In the genomic region with DNA sequence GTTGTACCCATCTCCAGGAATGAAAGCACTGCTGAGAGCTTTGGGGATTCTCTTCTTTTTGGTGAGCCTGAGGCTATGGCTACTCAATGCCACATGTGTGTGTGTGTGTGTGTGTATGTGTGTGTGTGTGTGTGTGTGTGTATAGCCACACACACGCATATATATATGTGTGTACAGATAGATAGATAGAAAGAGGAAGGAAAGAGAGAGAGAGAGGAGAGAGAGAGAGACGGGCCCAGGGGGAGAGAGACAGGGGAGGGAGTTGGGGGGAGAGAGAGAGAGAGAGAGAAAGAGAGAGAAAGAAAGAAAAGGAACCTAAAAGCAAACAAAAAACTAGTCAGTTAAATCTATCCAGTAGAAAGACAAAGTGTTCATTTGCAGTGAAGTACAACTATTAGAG, we compare ENCODE assay signal across 17 cellular contexts. TPM values are rescaled to one million over a fixed set of nuclear protein-coding genes. Genes with fewer than 3 reads are reported as not detected.
DNase-seq lines count a peak whose midpoint lies in the region; ATAC-seq, FAIRE-seq and TF ChIP-seq lines count a peak whose summit lies in the region.
"Had no signal": no experiment of that assay in that cellular context is flagged by ENCODE, and none has a peak within 500 bp of the region (broad histone marks: within the 10 kb centered on the region; RNA-seq: fewer than 3 reads in every experiment).

No MANE protein-coding gene starts in this region.

- H3K9ac ChIP-seq in K562 (ENCODE audit: insufficient read depth in 1 of 2, low read depth in 2 of 2, low read length in 2 of 2), result no peak overlapping the region
- H3K9ac ChIP-seq: BLaER1, GM23248 had no signal

- CTCF ChIA-PET in K562 (lab: Yijun Ruan, JAX; ENCODE audit: low intra/inter-chr PET ratio), result no interaction called here

- BruUV-seq in K562 (replicated peaks; lab: Mats Ljungman, UMichigan), result no TSS peak

- H2AFZ ChIP-seq in K562 (ENCODE audit: low read depth, low read length) (no peak overlapping the region), neuron (ENCODE audit: low read depth, low read length) (peak overlapping the region; percentile 38)
- H2AFZ ChIP-seq: GM23248 had no signal

- H3K9me1 ChIP-seq in K562 (ENCODE audit: control insufficient read depth, insufficient read depth, low read length), result no peaks in the 10 kb centered on the region

- DNase-seq in cardiac muscle cell (ENCODE audit: low read depth in 1 of 2, low spot score in 1 of 2) (no peak), Right ventricle myocardium superior (no peak), K562 (ENCODE audit: extremely low read depth in 1 of 4, low spot score in 3 of 4) (no peak), SKM-1 (lab: John Stamatoyannopoulos, UW; ENCODE audit: unreplicated experiment) (no peak), ovary (no peak)
- no peak for DNase-seq in effector CD4-positive, alpha-beta T cell
- DNase-seq: CD4-positive, CD25-positive, alpha-beta regulatory T cell; GF-D8; GM23248 had no signal

- H3K4me1 ChIP-seq in cardiac muscle cell (ENCODE audit: low read depth) (peaks cover 33% of the 10 kb centered on the region), K562 (replicated peaks in 1 of 2; ENCODE audit: control insufficient read depth in 2 of 2, insufficient read depth in 2 of 2, low read length in 2 of 2) (peaks cover 2 to 10% of the 10 kb centered on the region in 2 experiments; a peak in 4 of 5 replicates), neuron (ENCODE audit: insufficient read depth, low read length) (peaks cover 18% of the 10 kb centered on the region), ovary (ENCODE audit: insufficient read depth) (no peaks in the 10 kb centered on the region)
- H3K4me1 ChIP-seq: BLaER1 had no signal

- FAIRE-seq in K562 (lab: Jason Lieb, UNC), result no peak
- FAIRE-seq: GM18507, H54 had no signal

- no peak overlapping the region for H3K4me2 ChIP-seq in K562 (ENCODE audit: insufficient read depth, low read length)
- H3K4me2 ChIP-seq: BLaER1 had no signal

- TF ChIP-seq EP300 in K562 (IDR thresholded peaks at IDR 0.05; ENCODE audit: low read length) (no peak), ovary (IDR thresholded peaks at IDR 0.05) (no peak)

- no peak for TF ChIP-seq CTCF in cardiac muscle cell (IDR thresholded peaks at IDR 0.05; ENCODE audit: low read depth, low read length)
- TF ChIP-seq CTCF in K562 (IDR thresholded peaks at IDR 0.05 in 2 of 3, conservative IDR thresholded peaks at IDR 0.05 in 1 of 3; ENCODE audit: insufficient read depth in 2 of 3, low read depth in 1 of 3, low read length in 3 of 3), result no peak
- TF ChIP-seq CTCF in ovary (IDR thresholded peaks at IDR 0.05), result no peak

- no peak for TF ChIP-seq RAD21 in K562 (CRISPR knock-in tag; conservative IDR thresholded peaks at IDR 0.05 in 1 of 2, IDR thresholded peaks at IDR 0.05 in 1 of 2)

- H3K9me3 ChIP-seq in cardiac muscle cell (ENCODE audit: low read depth) (no peaks in the 10 kb centered on the region), K562 (replicated peaks; ENCODE audit: control insufficient read depth, insufficient read depth, low read depth, low read length) (no peaks in the 10 kb centered on the region), neuron (ENCODE audit: low read length) (no peaks in the 10 kb centered on the region), ovary (no peaks in the 10 kb centered on the region)
- H3K9me3 ChIP-seq: BLaER1 had no signal

- intact Hi-C loops in Right ventricle myocardium superior (cut with DNase I) (no loop called here), K562 (cut with micrococcal nuclease) (no loop called here), ovary (cut with DNase I) (no loop called here)

- no peak overlapping the region for H3K4me3 ChIP-seq in cardiac muscle cell
- H3K4me3 ChIP-seq in K562, result no peak overlapping the region
- no peak overlapping the region for H3K4me3 ChIP-seq in neuron (ENCODE audit: low read length)
- H3K4me3 ChIP-seq in ovary, result no peak overlapping the region
- H3K4me3 ChIP-seq: BLaER1, GM23248 had no signal

- in situ Hi-C loops in K562 (cut with MboI), result no loop called here

- 3% methylated on average over 2 of the region's 2 CpGs for WGBS in K562 (ENCODE audit: insufficient coverage, low coverage, missing lambda C conversion rate)
- 36 to 66% (median 54%) methylated on average over 2 of the region's 2 CpGs for WGBS in ovary, 3 donors

- POLR2A ChIA-PET in K562 (lab: Yijun Ruan, JAX), result interaction anchor here (0.6 to 1.4 kb wide), 3 partner anchors 8 to 245 kb away, joined by 3 to 5 read pairs (median 5); a partner anchor contains a TSS

- H4K20me1 ChIP-seq in K562 (replicated peaks; ENCODE audit: control insufficient read depth, insufficient read depth, low read length), result no peaks in the 10 kb centered on the region
- H4K20me1 ChIP-seq: BLaER1 had no signal

- H3K27ac ChIP-seq in cardiac muscle cell (peak overlapping the region; percentile 27), K562 (ENCODE audit: extremely low read depth, low read depth, low read length) (no peak overlapping the region), ovary (no peak overlapping the region)
- H3K27ac ChIP-seq: 22Rv1, BLaER1, GM23248 had no signal

- H3K27me3 ChIP-seq in cardiac muscle cell (no peaks in the 10 kb centered on the region), K562 (ENCODE audit: control insufficient read depth in 2 of 2, insufficient read depth in 2 of 2, low read length in 2 of 2) (peaks cover 23 to 35% of the 10 kb centered on the region in 2 experiments; a peak in 4 of 5 replicates), neuron (ENCODE audit: insufficient read depth, low read length) (no peaks in the 10 kb centered on the region), ovary (no peaks in the 10 kb centered on the region)
- H3K27me3 ChIP-seq: BLaER1 had no signal

- no peaks in the 10 kb centered on the region for H3K79me2 ChIP-seq in K562 (ENCODE audit: control insufficient read depth, insufficient read depth, low read length)

- H3K36me3 ChIP-seq in cardiac muscle cell (no peaks in the 10 kb centered on the region), K562 (ENCODE audit: control insufficient read depth, insufficient read depth, low read length) (no peaks in the 10 kb centered on the region), neuron (ENCODE audit: insufficient read depth, low read length) (no peaks in the 10 kb centered on the region), ovary (no peaks in the 10 kb centered on the region)
- H3K36me3 ChIP-seq: BLaER1 had no signal

- TF ChIP-seq POLR2A in K562 (conservative IDR thresholded peaks at IDR 0.05), result no peak
- TF ChIP-seq POLR2A in ovary (IDR thresholded peaks at IDR 0.05), result no peak

- ATAC-seq in Right ventricle myocardium superior (ENCODE audit: poor library complexity), result no peak
- no peak for ATAC-seq in K562
- ATAC-seq: HCT116 had no signal

RNA-seq across cellular contexts. Expression of a gene that starts 8.3 kb away (rescaled TPM):
- 0.12 and 0.25 TPM in 2 replicates for total RNA-seq in cardiac muscle cell
- 3.3 and 3.9 TPM in 2 replicates for polyA plus RNA-seq in cardiac muscle cell
- not detected for total RNA-seq in Right ventricle myocardium superior
- total RNA-seq in K562 (2011; cell fraction: chromatin; rRNA removed; ENCODE audit: low replicate concordance), result 0.62 and 1.4 TPM in 2 replicates
- 0.39 and 0.50 TPM in 2 replicates for total RNA-seq in K562 (2011; cell fraction: nucleolus; rRNA removed)
- total RNA-seq in K562 (2011; cell fraction: nucleoplasm; rRNA removed), result 0.88 and 1.2 TPM in 2 replicates
- total RNA-seq in K562 (2014; rRNA removed), result 0.23 and 0.45 TPM in 2 replicates
- 0.22 and 0.51 TPM in 2 replicates for total RNA-seq in K562 (2014; rRNA removed; fragmentation: Illumina TruSeq; extraction: Trizol)
- total RNA-seq in K562 (2015; rRNA removed; fragmentation: Illumina TruSeq; extraction: Trizol), result 0.19 and 0.36 TPM in 2 replicates
- 0.60 and 0.66 TPM in 2 replicates for total RNA-seq in K562 (2021)
- polyA plus RNA-seq in K562 (2011; rRNA removed), result 0.11 and 0.60 TPM in 2 replicates
- 0.37 and 1.3 TPM in 2 replicates for polyA plus RNA-seq in K562 (2011; cell fraction: cytosol; rRNA removed)
- polyA plus RNA-seq in K562 (2011; cell fraction: nucleus; rRNA removed), result 0.17 and 1.1 TPM in 2 replicates
- 0.90 and 1.9 TPM in 2 replicates for polyA plus RNA-seq in K562 (2012)
- 0.86 and 1.0 TPM in 2 replicates for polyA plus RNA-seq in K562 (2014; fragmentation: Illumina TruSeq; extraction: Trizol)
- under 1 TPM; 0.27 to 0.48 TPM for polyA plus RNA-seq in K562 (2014; fragmentation: Nextera tagmentation; extraction: Ambion mirVana)
- 0.41 and 0.66 TPM in 2 replicates for polyA plus RNA-seq in K562 (2014; rRNA removed)
- 0.14 and 0.27 TPM in 2 replicates for polyA minus RNA-seq in K562 (2011; rRNA and poly(A)+ RNA removed)
- polyA minus RNA-seq in K562 (2011; cell fraction: cytosol; rRNA and poly(A)+ RNA removed), result not detected in 2 replicates
- 0.44 TPM in 1 of 2 replicates, not detected in the other for polyA minus RNA-seq in K562 (2011; cell fraction: nucleus; rRNA and poly(A)+ RNA removed)
- under 1 TPM in 1 of 7 donors, not detected in 6; 0.57 TPM for total RNA-seq in ovary
- polyA plus RNA-seq in ovary, result under 1 TPM; 0.07 to 0.18 TPM
- total RNA-seq: A673; CD4-positive, CD25-positive, alpha-beta regulatory T cell; HT1080 had no signal

RNA-seq across cellular contexts. Expression of a gene that starts 28.9 kb away (rescaled TPM):
- total RNA-seq in cardiac muscle cell (not detected in 2 replicates), Right ventricle myocardium superior (5.9 TPM), K562 (2014; rRNA removed) (not detected in 2 replicates), K562 (2014; rRNA removed; fragmentation: Illumina TruSeq; extraction: Trizol) (not detected in 2 replicates), K562 (2015; rRNA removed; fragmentation: Illumina TruSeq; extraction: Trizol) (not detected in 2 replicates), K562 (2021) (not detected in 2 replicates), ovary (1 to 10 TPM; 1.1 to 5.1 (median 2.9) TPM)
- polyA plus RNA-seq in cardiac muscle cell (not detected in 2 replicates), K562 (2011; rRNA removed) (not detected in 2 replicates), K562 (2014; fragmentation: Illumina TruSeq; extraction: Trizol) (not detected in 2 replicates), K562 (2014; fragmentation: Nextera tagmentation; extraction: Ambion mirVana) (not detected), K562 (2014; rRNA removed) (not detected in 2 replicates), ovary (1 to 10 TPM; 4.4 to 5.3 TPM)
- not detected in 2 replicates for total RNA-seq in K562 (2011; cell fraction: chromatin; rRNA removed; ENCODE audit: low replicate concordance)
- total RNA-seq in K562 (2011; cell fraction: nucleolus; rRNA removed), result not detected in 2 replicates
- not detected in 2 replicates for total RNA-seq in K562 (2011; cell fraction: nucleoplasm; rRNA removed)
- not detected in 2 replicates for polyA plus RNA-seq in K562 (2011; cell fraction: cytosol; rRNA removed)
- not detected in 2 replicates for polyA plus RNA-seq in K562 (2011; cell fraction: nucleus; rRNA removed)
- polyA plus RNA-seq in K562 (2012), result 0.07 TPM in 1 of 2 replicates, not detected in the other
- polyA minus RNA-seq in K562 (2011; rRNA and poly(A)+ RNA removed), result not detected in 2 replicates
- polyA minus RNA-seq in K562 (2011; cell fraction: cytosol; rRNA and poly(A)+ RNA removed), result not detected in 2 replicates
- polyA minus RNA-seq in K562 (2011; cell fraction: nucleus; rRNA and poly(A)+ RNA removed), result not detected in 2 replicates
- total RNA-seq: A673; CD4-positive, CD25-positive, alpha-beta regulatory T cell; HT1080 had no signal
- polyA plus RNA-seq: CD4-positive, CD25-positive, alpha-beta regulatory T cell had no signal

RNA-seq across cellular contexts. Expression of a gene that starts 57.4 kb away (rescaled TPM):
- total RNA-seq in cardiac muscle cell (11.6 and 17.7 TPM in 2 replicates), Right ventricle myocardium superior (25.6 TPM), K562 (2014; rRNA removed) (10.6 and 18.5 TPM in 2 replicates), K562 (2014; rRNA removed; fragmentation: Illumina TruSeq; extraction: Trizol) (47.8 and 54.0 TPM in 2 replicates), K562 (2015; rRNA removed; fragmentation: Illumina TruSeq; extraction: Trizol) (35.1 and 36.5 TPM in 2 replicates), K562 (2021) (56.8 and 59.8 TPM in 2 replicates), ovary (10 to 100 TPM; 11.0 to 24.3 (median 19.7) TPM)
- polyA plus RNA-seq in cardiac muscle cell (75.7 and 91.1 TPM in 2 replicates), K562 (2011; rRNA removed) (58.4 and 66.1 TPM in 2 replicates), K562 (2014; fragmentation: Illumina TruSeq; extraction: Trizol) (57.9 and 67.7 TPM in 2 replicates), K562 (2014; fragmentation: Nextera tagmentation; extraction: Ambion mirVana) (100 to 1,000 TPM; 175 to 249 TPM), K562 (2014; rRNA removed) (41.5 and 53.9 TPM in 2 replicates), ovary (10 to 100 TPM; 15.6 to 23.7 TPM)
- 23.9 and 54.4 TPM in 2 replicates for total RNA-seq in K562 (2011; cell fraction: chromatin; rRNA removed; ENCODE audit: low replicate concordance)
- 18.5 and 19.9 TPM in 2 replicates for total RNA-seq in K562 (2011; cell fraction: nucleolus; rRNA removed)
- total RNA-seq in K562 (2011; cell fraction: nucleoplasm; rRNA removed), result 44.6 and 66.5 TPM in 2 replicates
- polyA plus RNA-seq in K562 (2011; cell fraction: cytosol; rRNA removed), result 16.5 and 48.0 TPM in 2 replicates
- polyA plus RNA-seq in K562 (2011; cell fraction: nucleus; rRNA removed), result 17.4 and 32.2 TPM in 2 replicates
- 66.4 and 79.0 TPM in 2 replicates for polyA plus RNA-seq in K562 (2012)
- polyA minus RNA-seq in K562 (2011; rRNA and poly(A)+ RNA removed), result 35.3 and 55.2 TPM in 2 replicates
- 21.3 and 22.6 TPM in 2 replicates for polyA minus RNA-seq in K562 (2011; cell fraction: cytosol; rRNA and poly(A)+ RNA removed)
- 18.3 and 36.7 TPM in 2 replicates for polyA minus RNA-seq in K562 (2011; cell fraction: nucleus; rRNA and poly(A)+ RNA removed)
